Comparison of ENCODE assay signal across 13 cellular contexts in the genomic region with DNA sequence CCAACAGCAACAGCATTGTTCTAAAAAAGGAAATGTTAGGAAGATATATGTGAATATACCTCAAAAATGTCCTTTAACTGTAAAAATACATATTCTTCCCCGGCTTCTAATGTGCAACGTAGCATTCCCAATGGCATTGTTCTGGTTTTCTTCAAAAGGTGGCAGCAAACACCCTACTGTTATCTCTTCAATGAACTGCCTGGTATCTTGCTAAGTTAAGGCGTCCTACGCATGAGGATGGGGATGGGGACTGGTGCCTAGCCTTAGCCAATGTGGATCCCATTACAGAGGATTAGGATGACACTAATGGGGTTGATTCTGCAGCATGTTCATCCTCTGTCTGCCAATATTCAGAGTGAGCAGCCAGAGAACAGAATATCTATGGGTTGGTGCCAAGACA.
A peak's percentile ranks its signal among the peaks of the same experiment; 100 is the strongest.
DNase-seq lines count a peak whose midpoint lies in the region; ATAC-seq and TF ChIP-seq lines count a peak whose summit lies in the region.
"Had no signal": no experiment of that assay in that cellular context is flagged by ENCODE, and none has a peak within 500 bp of the region (broad histone marks: within the 10 kb centered on the region; RNA-seq: fewer than 3 reads in every experiment).

No MANE protein-coding gene starts in this region.

- no peaks in the 10 kb centered on the region for H3K36me3 Mint-ChIP-seq in endothelial cell (ENCODE audit: low read depth, unreplicated experiment)
- H3K36me3 Mint-ChIP-seq: activated naive CD8-positive, alpha-beta T cell had no signal

- H3K27ac ChIP-seq in GM23248 = no peak overlapping the region

- no peaks in the 10 kb centered on the region for H3K27me3 Mint-ChIP-seq in endothelial cell (ENCODE audit: unreplicated experiment)
- H3K27me3 Mint-ChIP-seq: activated naive CD8-positive, alpha-beta T cell had no signal

- no peaks in the 10 kb centered on the region for H3K36me3 ChIP-seq in GM23248 (ENCODE audit: low read depth)

- no peaks in the 10 kb centered on the region for H3K9me2 ChIP-seq in GM23248 (ENCODE audit: insufficient read depth)

- no peak overlapping the region for H3K4me3 Mint-ChIP-seq in endothelial cell (ENCODE audit: unreplicated experiment)
- H3K4me3 Mint-ChIP-seq: activated naive CD8-positive, alpha-beta T cell; T-helper 1 cell treated with Interleukin-12 subunit alpha and Interleukin-12 subunit beta and Interleukin-4 antibody, amounts not matched to agents 30 μg/mL and 1 μg/mL, for 36 hours had no signal

- in situ Hi-C loops in GM23248 (cut with MboI) = no loop called here

- no peak overlapping the region for H3K4me2 ChIP-seq in GM23248 (ENCODE audit: unreplicated experiment)

- DNase-seq in NCI-H146 (lab: John Stamatoyannopoulos, UW) (peak; percentile 5), NCI-H146 treated with DMSO at 0.1 percent for 48 hours (lab: John Stamatoyannopoulos, UW; ENCODE audit: unreplicated experiment) (no peak), NCI-H82 treated with DMSO at 0.1 percent for 48 hours (lab: John Stamatoyannopoulos, UW; ENCODE audit: unreplicated experiment) (peak; percentile 72), endothelial cell (ENCODE audit: low spot score) (peak; percentile 15), pons (ENCODE audit: low spot score) (peak; percentile 60), GM23248 (no peak)
- DNase-seq in stimulated activated CD4-positive, alpha-beta T cell treated with anti-CD3 and anti-CD28 coated beads, Interleukin-4, amount 100 ng/mL, for 1 hour = no peak
- DNase-seq: DMS79; effector CD8-positive, alpha-beta T cell; NK-92 treated with Interleukin-12 subunit alpha and Interleukin-12 subunit beta, amount 100 ng/mL, for 24 hours had no signal

- no peak for ATAC-seq in HG03159 (IDR thresholded peaks at IDR 0.05; ENCODE audit: unreplicated experiment)

- H3K4me3 ChIP-seq in GM23248 = no peak overlapping the region

- H4K20me1 ChIP-seq in GM23248 (ENCODE audit: insufficient read depth) = no peaks in the 10 kb centered on the region

- H3K4me1 Mint-ChIP-seq in endothelial cell (ENCODE audit: unreplicated experiment) = no peaks in the 10 kb centered on the region

- no peaks in the 10 kb centered on the region for H3K9me3 Mint-ChIP-seq in endothelial cell (ENCODE audit: unreplicated experiment)

- no peaks in the 10 kb centered on the region for H3K9me3 ChIP-seq in GM23248 (ENCODE audit: low read depth)

- no peak overlapping the region for H3K27ac Mint-ChIP-seq in endothelial cell (ENCODE audit: unreplicated experiment)
- H3K27ac Mint-ChIP-seq: activated naive CD8-positive, alpha-beta T cell; T-helper 1 cell treated with Interleukin-12 subunit alpha and Interleukin-12 subunit beta and Interleukin-4 antibody, amounts not matched to agents 30 μg/mL and 1 μg/mL, for 36 hours had no signal

- 6 to 9% methylated on average over 4 of the region's 4 CpGs for WGBS in GM23248 (ENCODE audit: low coverage in 1 of 2, low lambda C conversion rate in 2 of 2, missing lambda C conversion rate in 2 of 2), 2 experiments

- no peak for TF ChIP-seq CTCF in endothelial cell (IDR thresholded peaks at IDR 0.05; ENCODE audit: unreplicated experiment)

- no peaks in the 10 kb centered on the region for H3K27me3 ChIP-seq in GM23248 (replicated peaks; ENCODE audit: insufficient read depth)

- no peaks in the 10 kb centered on the region for H3K79me2 ChIP-seq in GM23248 (ENCODE audit: insufficient read depth)

- H3K4me1 ChIP-seq in GM23248 (ENCODE audit: insufficient read depth) = no peaks in the 10 kb centered on the region

- no peaks in the 10 kb centered on the region for H3F3A ChIP-seq in GM23248 (ENCODE audit: insufficient read depth)

- no peak overlapping the region for H2AFZ ChIP-seq in GM23248

- no peak overlapping the region for H3K9ac ChIP-seq in GM23248

Comparison
In these comparisons a context has a peak if more than half of its experiments do, and no peak if none do; other contexts are left out.
1. DNase-seq: peak in NCI-H146 (single experiment), NCI-H82 treated with DMSO at 0.1 percent for 48 hours (single experiment), endothelial cell (single experiment) and pons (single experiment); none in NCI-H146 treated with DMSO at 0.1 percent for 48 hours (single experiment), GM23248 (single experiment) and stimulated activated CD4-positive, alpha-beta T cell treated with anti-CD3 and anti-CD28 coated beads, Interleukin-4, amount 100 ng/mL, for 1 hour (single experiment).